8 cellular contexts compared by ENCODE assay signal in the genomic region with DNA sequence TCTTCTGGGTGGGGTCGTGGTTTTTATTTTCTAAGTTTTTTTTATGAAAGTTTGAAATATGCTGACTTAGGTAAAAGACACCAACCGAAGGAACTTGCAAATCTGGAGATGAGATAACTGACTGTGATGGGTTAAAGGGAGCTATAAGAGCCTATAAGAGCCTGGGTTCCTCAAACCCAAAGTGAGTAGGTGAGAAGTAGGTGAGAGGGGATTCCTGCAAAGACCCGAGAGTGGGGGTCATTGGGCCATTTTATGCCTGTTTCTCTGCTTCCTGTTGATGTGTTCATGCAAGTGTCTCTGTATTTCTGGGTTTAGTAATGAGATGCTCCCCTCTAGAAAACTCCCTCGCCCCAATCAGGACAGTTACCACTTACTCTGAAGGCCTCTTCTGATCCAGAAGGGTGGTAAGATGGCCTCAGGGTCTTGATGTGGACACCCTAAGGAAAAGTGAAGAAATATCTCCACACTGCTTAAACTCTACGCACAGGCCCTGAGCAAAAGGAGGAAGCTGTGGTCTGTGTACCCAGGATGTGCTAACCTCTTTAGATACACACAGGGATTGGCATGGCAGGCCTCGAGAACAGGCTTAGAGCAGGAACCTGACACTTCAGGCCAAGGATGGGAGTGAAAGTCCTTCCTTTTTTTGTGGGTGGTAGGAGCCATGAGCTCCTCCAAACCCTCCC. TPM values are rescaled to one million over a fixed set of nuclear protein-coding genes. Genes with fewer than 3 reads are reported as not detected.
DNase-seq lines count a peak whose midpoint lies in the region; ATAC-seq and TF ChIP-seq lines count a peak whose summit lies in the region.

No MANE protein-coding gene starts in this region.

- H3K4me1 ChIP-seq in endodermal cell (ENCODE audit: control insufficient read depth, insufficient read depth, low read length), result no peaks in the 10 kb centered on the region

- H3K4me3 Mint-ChIP-seq in HFFc6 (peak overlapping the region; percentile 91), endodermal cell (peak overlapping the region; percentile 55), neural crest cell (peak overlapping the region; percentile 65)

- no peaks in the 10 kb centered on the region for H3K36me3 ChIP-seq in endodermal cell (ENCODE audit: control insufficient read depth, insufficient read depth, low read length)

- H3K4me3 ChIP-seq in GM12864 (ENCODE audit: low read depth, low read length) (peak overlapping the region; percentile 60), endodermal cell (ENCODE audit: low read length) (peak overlapping the region; percentile 71)

- no peak overlapping the region for H3K27ac ChIP-seq in endodermal cell (ENCODE audit: low read depth, low read length)

- no peak for ATAC-seq in HG02588 (IDR thresholded peaks at IDR 0.05; ENCODE audit: unreplicated experiment)
- ATAC-seq in HG03097 (IDR thresholded peaks at IDR 0.05; ENCODE audit: low FRiP score, unreplicated experiment), result no peak

- H3K9ac ChIP-seq in endodermal cell (ENCODE audit: extremely low read depth, low read length, poor library complexity, severe bottlenecking), result no peak overlapping the region

- H3K27ac Mint-ChIP-seq in HFFc6 (peak overlapping the region; percentile 81), endodermal cell (no peak overlapping the region), neural crest cell (ENCODE audit: unreplicated experiment) (no peak overlapping the region)

- no peak for TF ChIP-seq CTCF in GM12864 (IDR thresholded peaks at IDR 0.05; ENCODE audit: low read depth, low read length, missing control alignments)
- TF ChIP-seq CTCF in HFFc6 (IDR thresholded peaks at IDR 0.05), result no peak
- TF ChIP-seq CTCF in endodermal cell (conservative IDR thresholded peaks at IDR 0.05), result no peak
- no peak for TF ChIP-seq CTCF in neural crest cell (conservative IDR thresholded peaks at IDR 0.05)

- DNase-seq in GM12864 (ENCODE audit: low read depth), result no peak
- no peak for DNase-seq in HFFc6
- DNase-seq in SIG-M5 treated with dmso at 0.1 percent for 504 hours (lab: John Stamatoyannopoulos, UW; ENCODE audit: unreplicated experiment), result peak; percentile 98
- peak; percentile 60 for DNase-seq in endodermal cell
- no peak for DNase-seq in neural crest cell (ENCODE audit: low read depth, low spot score)
- DNase-seq in NCI-H1105 (lab: John Stamatoyannopoulos, UW), result no peak

- no peaks in the 10 kb centered on the region for H3K9me3 ChIP-seq in endodermal cell (ENCODE audit: control insufficient read depth, low read length)

- H3K4me1 Mint-ChIP-seq in HFFc6 (ENCODE audit: low read depth), result peaks cover 63% of the 10 kb centered on the region
- H3K4me1 Mint-ChIP-seq in endodermal cell, result peaks cover 28% of the 10 kb centered on the region
- H3K4me1 Mint-ChIP-seq in neural crest cell, result peaks cover 17% of the 10 kb centered on the region

- peaks cover 93% of the 10 kb centered on the region for H3K27me3 ChIP-seq in endodermal cell (ENCODE audit: control insufficient read depth, insufficient read depth, low read length, poor library complexity, severe bottlenecking)

- H3K27me3 Mint-ChIP-seq in HFFc6 (ENCODE audit: insufficient read depth) (no peaks in the 10 kb centered on the region; the same call in none of the 2 replicates), endodermal cell (ENCODE audit: insufficient read depth) (peaks cover 89% of the 10 kb centered on the region), neural crest cell (ENCODE audit: low read depth) (peaks cover 89% of the 10 kb centered on the region)

- H3K9me3 Mint-ChIP-seq in HFFc6 (no peaks in the 10 kb centered on the region), endodermal cell (no peaks in the 10 kb centered on the region), neural crest cell (no peaks in the 10 kb centered on the region)

- H3K36me3 Mint-ChIP-seq in HFFc6 (ENCODE audit: low read depth), result peaks cover 20% of the 10 kb centered on the region; the same call in 1 of the 2 replicates
- H3K36me3 Mint-ChIP-seq in endodermal cell (ENCODE audit: low read depth), result no peaks in the 10 kb centered on the region
- no peaks in the 10 kb centered on the region for H3K36me3 Mint-ChIP-seq in neural crest cell (ENCODE audit: low read depth)

- 62 to 76% methylated on average over 4 to 6 of the region's 6 CpGs for WGBS in endodermal cell (ENCODE audit: insufficient coverage in 1 of 2, insufficient read length in 1 of 2), 2 experiments

RNA-seq across cellular contexts. Expression of a gene that starts 1.8 kb away (rescaled TPM):
- 10 to 100 TPM; 11.0 to 24.2 (median 19.8) TPM for total RNA-seq in HFFc6 (2021; fragmentation: NEBNext Ultra II Directional; extraction: Animal tissue kit (Norgen Biotek cat#: 25700))
- total RNA-seq in endodermal cell (under 1 TPM in 1 of 2 donors, not detected in 1; 0.20 TPM), neural crest cell (0.23 and 0.48 TPM in 2 replicates)
- polyA plus RNA-seq in endodermal cell (2013, experiment 1 of 2), result 2.2 TPM
- 2.0 TPM for polyA plus RNA-seq in endodermal cell (2013, experiment 2 of 2)

Comparison
In these comparisons a context has a peak if more than half of its experiments do, and no peak if none do; other contexts are left out.
1. DNase-seq: peak in SIG-M5 treated with dmso at 0.1 percent for 504 hours (single experiment) and endodermal cell (single experiment); none in GM12864 (single experiment), HFFc6 (single experiment), neural crest cell (single experiment) and NCI-H1105 (single experiment).
2. Peak in every context shown above with its lines, with median percentiles within 50 percentile points of each other: H3K4me3 Mint-ChIP-seq.